Comparison of ENCODE assay signal across 1 cellular context in the genomic region with DNA sequence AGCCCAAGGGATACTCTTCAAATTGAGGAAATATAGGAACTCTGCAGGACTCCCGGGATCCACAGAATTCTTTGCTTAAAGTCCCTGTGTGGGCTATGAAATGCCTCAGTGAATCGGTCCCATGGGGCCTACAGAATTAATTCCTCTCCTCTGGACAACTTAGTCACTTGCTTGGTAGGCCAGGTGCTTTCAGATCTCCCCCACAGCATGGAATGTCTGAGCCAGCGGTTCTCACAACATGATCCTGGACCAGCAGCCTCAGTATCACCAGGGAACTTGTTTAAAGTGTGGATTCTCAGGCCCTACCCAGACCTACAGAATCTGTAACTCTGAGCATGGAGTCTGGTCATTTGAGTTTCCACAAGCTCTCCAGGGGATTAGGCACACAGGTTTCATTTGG.
TF ChIP-seq lines count a peak whose summit lies in the region.

No MANE protein-coding gene starts in this region.

TF ChIP-seq in A549, 52 proteins besides CTCF, POLR2A, EP300 and RAD21 (continued from another document):
- TF ChIP-seq FOXS1 (CRISPR knock-in tag; IDR thresholded peaks at IDR 0.05): no peak
TF ChIP-seq in A549: peak in this region for 0.
